1 cellular context compared by ENCODE assay signal in genomic region chr6:85775883-85776282, GRCh38.
TF ChIP-seq lines count a peak whose summit lies in the region.

No MANE protein-coding gene starts in this region.

TF ChIP-seq in IMR-90, 13 proteins besides CTCF, POLR2A, EP300 and RAD21 (continued from another document):
- no peak for TF ChIP-seq MXI1 (IDR thresholded peaks at IDR 0.05; ENCODE audit: borderline replicate concordance, low read depth, low read length)
- no peak for TF ChIP-seq SMC3 (IDR thresholded peaks at IDR 0.05; ENCODE audit: low read depth, low read length)
